ENCODE assay signal across 30 cellular contexts in the genomic region with DNA sequence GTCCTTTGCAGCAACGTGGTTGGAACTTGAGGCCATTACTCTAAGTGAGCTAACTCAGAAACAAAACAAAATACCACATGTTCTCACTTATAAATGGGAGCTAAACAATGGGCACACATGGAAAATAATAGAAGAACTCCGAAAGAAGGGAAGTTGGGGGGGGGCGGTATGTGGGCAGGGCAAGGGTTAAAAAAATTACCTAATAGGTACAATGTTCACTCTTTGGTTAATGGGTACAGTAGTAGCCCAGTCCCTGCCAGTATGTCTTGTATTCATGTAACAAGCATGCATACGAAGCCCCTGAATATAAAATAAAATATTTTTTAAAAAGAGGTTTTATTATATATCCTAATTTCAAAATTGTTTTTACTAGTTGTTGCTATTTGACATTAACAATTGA. TPM values are rescaled to one million over a fixed set of nuclear protein-coding genes. Genes with fewer than 3 reads are reported as not detected.
"Had no signal": no experiment of that assay in that cellular context is flagged by ENCODE, and none has a peak within 500 bp of the region (broad histone marks: within the 10 kb centered on the region; RNA-seq: fewer than 3 reads in every experiment).

No MANE protein-coding gene starts in this region.

- H3K27ac ChIP-seq: colonic mucosa, epithelial cell of prostate, esophagus squamous epithelium, gastrocnemius medialis, heart right ventricle, left ventricle myocardium inferior, lower lobe of right lung had no signal

- H3K9me3 ChIP-seq: colonic mucosa, esophagus squamous epithelium, gastrocnemius medialis, heart right ventricle, left ventricle myocardium inferior, lower lobe of right lung, mucosa of descending colon had no signal

- H3K4me1 ChIP-seq: colonic mucosa, esophagus squamous epithelium, gastrocnemius medialis, heart right ventricle, left ventricle myocardium inferior, lower lobe of right lung had no signal

- H3K4me3 ChIP-seq: colonic mucosa, esophagus squamous epithelium, gastrocnemius medialis, heart right ventricle, left ventricle myocardium inferior, lower lobe of right lung, mucosa of descending colon had no signal

- FAIRE-seq: endometrium, keratinocyte had no signal

- ATAC-seq: effector memory CD8-positive, alpha-beta T cell; esophagus mucosa; gastrocnemius medialis; heart right ventricle; left cardiac atrium; lower lobe of right lung; mucosa of descending colon; naive thymus-derived CD8-positive, alpha-beta T cell had no signal

- H3K36me3 ChIP-seq: colonic mucosa had no signal

- DNase-seq: colonic mucosa; cortex of kidney; effector CD8-positive, alpha-beta T cell; effector memory CD8-positive, alpha-beta T cell; endodermal cell; erythroblast; esophagus squamous epithelium; foreskin fibroblast; foreskin melanocyte; gastrocnemius medialis; glutamatergic neuron; head of caudate nucleus; heart right ventricle; hippocampal formation; left cardiac atrium; left ventricle myocardium inferior; lower lobe of right lung; mesenchymal stem cell; mucosa of descending colon; naive B cell; naive thymus-derived CD8-positive, alpha-beta T cell had no signal

- H3K27me3 ChIP-seq: colonic mucosa, esophagus squamous epithelium, gastrocnemius medialis, heart right ventricle had no signal

RNA-seq across cellular contexts. Expression of gene FHL5, which starts 15.3 kb away (rescaled TPM):
- total RNA-seq: dermis microvascular lymphatic vessel endothelial cell; endodermal cell; glomerular endothelial cell; kidney epithelial cell; lung microvascular endothelial cell; myocyte; naive thymus-derived CD8-positive, alpha-beta T cell had no signal
- polyA plus RNA-seq: keratinocyte; naive thymus-derived CD8-positive, alpha-beta T cell had no signal
